In genomic region chr7:27243340-27244163, GRCh38 we compare ENCODE assay signal across 13 cellular contexts. TPM values are rescaled to one million over a fixed set of nuclear protein-coding genes. Genes with fewer than 3 reads are reported as not detected.
DNase-seq lines count a peak whose midpoint lies in the region; ATAC-seq and TF ChIP-seq lines count a peak whose summit lies in the region.
"Had no signal": no experiment of that assay in that cellular context is flagged by ENCODE, and none has a peak within 500 bp of the region (broad histone marks: within the 10 kb centered on the region; RNA-seq: fewer than 3 reads in every experiment).

No MANE protein-coding gene starts in this region.

- peak overlapping the region; percentile 61 for H3K4me3 Mint-ChIP-seq in GM23338
- peak overlapping the region; percentile 75 for H3K4me3 Mint-ChIP-seq in endodermal cell

- 1 to 3% methylated on average over 28 to 43 of the region's 43 CpGs for WGBS in endodermal cell (ENCODE audit: insufficient coverage in 1 of 2, insufficient read length in 1 of 2), 2 experiments
- 32% methylated on average over 40 of the region's 43 CpGs for whole genome bisulfite sequencing in prostate gland
- no CpG with 5 or more reads among the region's 43 CpGs for WGBS in gastroesophageal sphincter (ENCODE audit: low coverage in 1 of 2), 2 donors
- WGBS in tibial nerve, 2 donors, result 6 to 7% methylated on average over 28 to 29 of the region's 43 CpGs

- no peaks in the 10 kb centered on the region for H3K79me2 ChIP-seq in GM23338 (replicated peaks; ENCODE audit: insufficient read depth)

- H3K4me1 Mint-ChIP-seq in GM23338 (peaks cover 51% of the 10 kb centered on the region), endodermal cell (peaks cover 50% of the 10 kb centered on the region)

- ATAC-seq in GM23338 (no peak), gastroesophageal sphincter (no peak), GM18873 (IDR thresholded peaks at IDR 0.05; ENCODE audit: low FRiP score, unreplicated experiment) (no peak)

- TF ChIP-seq POLR2A in prostate gland (IDR thresholded peaks at IDR 0.05) (no peak), gastroesophageal sphincter (IDR thresholded peaks at IDR 0.05) (no peak), tibial nerve (IDR thresholded peaks at IDR 0.05) (no peak)

- no peak for TF ChIP-seq EP300 in gastroesophageal sphincter (IDR thresholded peaks at IDR 0.05)
- TF ChIP-seq EP300 in tibial nerve (IDR thresholded peaks at IDR 0.05), result no peak

- no peaks in the 10 kb centered on the region for H3K36me3 ChIP-seq in GM23338 (ENCODE audit: insufficient read depth)
- H3K36me3 ChIP-seq in endodermal cell (ENCODE audit: control insufficient read depth, insufficient read depth, low read length), result no peaks in the 10 kb centered on the region
- H3K36me3 ChIP-seq in prostate gland, result no peaks in the 10 kb centered on the region
- no peaks in the 10 kb centered on the region for H3K36me3 ChIP-seq in gastroesophageal sphincter
- H3K36me3 ChIP-seq in tibial nerve, result no peaks in the 10 kb centered on the region
- H3K36me3 ChIP-seq: thoracic aorta had no signal

- peaks cover 48% of the 10 kb centered on the region for H3F3A ChIP-seq in GM23338 (replicated peaks; ENCODE audit: low read depth)

- H3K9me2 ChIP-seq in GM23338 (ENCODE audit: insufficient read depth), result no peaks in the 10 kb centered on the region

- no peaks in the 10 kb centered on the region for H3K36me3 Mint-ChIP-seq in GM23338 (ENCODE audit: low read depth)
- H3K36me3 Mint-ChIP-seq in endodermal cell (ENCODE audit: low read depth), result peaks cover 13% of the 10 kb centered on the region

- peaks cover 100% of the 10 kb centered on the region for H3K27me3 ChIP-seq in GM23338 (ENCODE audit: insufficient read depth)
- peaks cover 100% of the 10 kb centered on the region for H3K27me3 ChIP-seq in endodermal cell (ENCODE audit: control insufficient read depth, insufficient read depth, low read length, poor library complexity, severe bottlenecking)
- no peaks in the 10 kb centered on the region for H3K27me3 ChIP-seq in prostate gland (replicated peaks; ENCODE audit: insufficient read depth)
- peaks cover 100% of the 10 kb centered on the region for H3K27me3 ChIP-seq in gastroesophageal sphincter
- peaks cover 2 to 100% of the 10 kb centered on the region in 2 donors for H3K27me3 ChIP-seq in tibial nerve

- TF ChIP-seq CTCF in GM23338 (conservative IDR thresholded peaks at IDR 0.05; ENCODE audit: low read depth in 2 of 2) (no peak), endodermal cell (conservative IDR thresholded peaks at IDR 0.05) (no peak), prostate gland (IDR thresholded peaks at IDR 0.05) (no peak), gastroesophageal sphincter (IDR thresholded peaks at IDR 0.05) (no peak), tibial nerve (IDR thresholded peaks at IDR 0.05) (no peak)

- peaks cover 36% of the 10 kb centered on the region for H4K20me1 ChIP-seq in GM23338 (replicated peaks; ENCODE audit: insufficient read depth)

- peaks cover 61% of the 10 kb centered on the region for H3K4me1 ChIP-seq in GM23338 (ENCODE audit: insufficient read depth)
- peaks cover 9% of the 10 kb centered on the region for H3K4me1 ChIP-seq in endodermal cell (ENCODE audit: control insufficient read depth, insufficient read depth, low read length)
- H3K4me1 ChIP-seq in prostate gland (replicated peaks), result peaks cover 3% of the 10 kb centered on the region
- peaks cover 0 to 59% (median 34%) of the 10 kb centered on the region in 3 donors for H3K4me1 ChIP-seq in gastroesophageal sphincter
- peaks cover 0 to 60% (median 25%) of the 10 kb centered on the region in 4 donors for H3K4me1 ChIP-seq in tibial nerve

- H3K4me2 ChIP-seq in GM23338, result peak overlapping the region; percentile 75
- H3K4me2 ChIP-seq: KMS-11 had no signal

- H3K4me3 ChIP-seq in GM23338 (peak overlapping the region; percentile 43), endodermal cell (ENCODE audit: low read length) (peak overlapping the region; percentile 74), prostate gland (peak overlapping the region; percentile 38 to 55), gastroesophageal sphincter (peak overlapping the region in 1 of 2 donors; percentile 27), tibial nerve (peak overlapping the region in 1 of 4 donors; percentile 21)

- DNase-seq in DMS53 (lab: John Stamatoyannopoulos, UW) (peak; percentile 58), DMS53 treated with DMSO at 0.1 percent for 48 hours (lab: John Stamatoyannopoulos, UW; ENCODE audit: unreplicated experiment) (no peak), GM23338 (ENCODE audit: low spot score) (peak; percentile 71), endodermal cell (peak; percentile 81), prostate gland (ENCODE audit: low spot score) (no peak), tibial nerve (ENCODE audit: low spot score in 2 of 2) (no peak)
- DNase-seq: activated CD4-positive, CD25-positive, alpha-beta regulatory T cell treated with anti-CD3 and anti-CD28 coated beads, Interleukin-2, amount 50 U/mL, for 72 hours; NCI-H2029 treated with DMSO at 0.1 percent for 48 hours had no signal

- H3K27ac Mint-ChIP-seq in GM23338 (no peak overlapping the region), endodermal cell (no peak overlapping the region)

- H3K27me3 Mint-ChIP-seq in GM23338 (ENCODE audit: insufficient read depth, low read depth, poor library complexity), result peaks cover 97% of the 10 kb centered on the region
- peaks cover 96% of the 10 kb centered on the region for H3K27me3 Mint-ChIP-seq in endodermal cell (ENCODE audit: insufficient read depth)

- intact Hi-C loops in prostate gland (cut with DNase I), result no loop called here

- no peak overlapping the region for H2AFZ ChIP-seq in GM23338

- H3K27ac ChIP-seq in GM23338 (ENCODE audit: low read depth) (no peak overlapping the region), endodermal cell (ENCODE audit: low read depth, low read length) (no peak overlapping the region), prostate gland (peak overlapping the region; percentile 50 to 61), gastroesophageal sphincter (no peak overlapping the region), tibial nerve (no peak overlapping the region)
- H3K27ac ChIP-seq: KMS-11, thoracic aorta had no signal

- no peaks in the 10 kb centered on the region for H3K9me3 ChIP-seq in endodermal cell (ENCODE audit: control insufficient read depth, low read length)
- no peaks in the 10 kb centered on the region for H3K9me3 ChIP-seq in prostate gland
- no peaks in the 10 kb centered on the region for H3K9me3 ChIP-seq in gastroesophageal sphincter
- no peaks in the 10 kb centered on the region for H3K9me3 ChIP-seq in tibial nerve
- H3K9me3 ChIP-seq: thoracic aorta had no signal

- H3K9me3 Mint-ChIP-seq in GM23338 (no peaks in the 10 kb centered on the region), endodermal cell (no peaks in the 10 kb centered on the region)

- no peak overlapping the region for H3K9ac ChIP-seq in endodermal cell (ENCODE audit: extremely low read depth, low read length, poor library complexity, severe bottlenecking)
- H3K9ac ChIP-seq: KMS-11 had no signal

TF ChIP-seq in GM23338, 12 proteins besides CTCF, POLR2A, EP300 and RAD21:
- TF ChIP-seq EZH2phosphoT487 (IDR thresholded peaks at IDR 0.05; ENCODE audit: unreplicated experiment) (peak; percentile 77), EZH2 (IDR thresholded peaks at IDR 0.05; ENCODE audit: low read depth, unreplicated experiment) (peak; percentile 91), JUNB (IDR thresholded peaks at IDR 0.05; ENCODE audit: unreplicated experiment) (no peak)

RNA-seq across cellular contexts. Expression of gene EVX1, which starts 0.9 kb away (rescaled TPM):
- not detected in 2 replicates for total RNA-seq in GM23338 (2014; rRNA removed; shearing (Covaris generic))
- not detected in 2 replicates for polyA plus RNA-seq in GM23338 (2016; fragmentation: Nextera tagmentation; extraction: Ambion mirVana)
- total RNA-seq in endodermal cell (10 to 100 TPM in 1 of 2 donors, 1 to 10 TPM in 1; 4.9 to 10.7 TPM), prostate gland (1 to 10 TPM; 5.1 to 5.9 TPM), gastroesophageal sphincter (not detected), tibial nerve (not detected)
- polyA plus RNA-seq in endodermal cell (2013, experiment 1 of 2), result 1.7 TPM
- 1.3 TPM for polyA plus RNA-seq in endodermal cell (2013, experiment 2 of 2)
- total RNA-seq: G401, thoracic aorta had no signal

RNA-seq across cellular contexts. Expression of gene HOXA13, which starts 43.7 kb away (rescaled TPM):
- not detected in 2 replicates for total RNA-seq in GM23338 (2014; rRNA removed; shearing (Covaris generic))
- not detected in 2 replicates for polyA plus RNA-seq in GM23338 (2016; fragmentation: Nextera tagmentation; extraction: Ambion mirVana)
- not detected for total RNA-seq in endodermal cell
- polyA plus RNA-seq in endodermal cell (2013, experiment 1 of 2), result 0.53 TPM
- polyA plus RNA-seq in endodermal cell (2013, experiment 2 of 2), result 0.29 TPM
- total RNA-seq in prostate gland, result 10 to 100 TPM; 19.1 to 50.4 TPM
- under 1 TPM in 1 of 4 donors, not detected in 3; 0.12 TPM for total RNA-seq in gastroesophageal sphincter
- 1 to 10 TPM in 1 of 4 donors, under 1 TPM in 3; 0.63 to 1.5 (median 0.72) TPM for total RNA-seq in tibial nerve
- total RNA-seq: G401 had no signal

RNA-seq across cellular contexts. Expression of gene HOXA11, which starts 58.5 kb away (rescaled TPM):
- total RNA-seq in GM23338 (2014; rRNA removed; shearing (Covaris generic)), result not detected in 2 replicates
- not detected in 2 replicates for polyA plus RNA-seq in GM23338 (2016; fragmentation: Nextera tagmentation; extraction: Ambion mirVana)
- total RNA-seq in endodermal cell (not detected), prostate gland (1 to 10 TPM; 8.5 to 9.8 TPM), gastroesophageal sphincter (under 1 TPM in 1 of 4 donors, not detected in 3; 0.12 TPM), tibial nerve (10 to 100 TPM in 2 of 4 donors, 1 to 10 TPM in 2; 5.0 to 13.2 (median 9.5) TPM)
- 1.8 TPM for polyA plus RNA-seq in endodermal cell (2013, experiment 1 of 2)
- polyA plus RNA-seq in endodermal cell (2013, experiment 2 of 2), result 1.4 TPM

Comparison
In these comparisons a context has a peak if more than half of its experiments do, and no peak if none do; other contexts are left out.
1. DNase-seq: peak in DMS53 (single experiment), GM23338 (single experiment) and endodermal cell (single experiment); none in DMS53 treated with DMSO at 0.1 percent for 48 hours (single experiment), prostate gland (single experiment) and tibial nerve (0 of 2).
2. H3K27ac ChIP-seq: peak in prostate gland (2 of 2); none in GM23338 (single experiment), endodermal cell (single experiment), gastroesophageal sphincter (0 of 4) and tibial nerve (0 of 4).
3. RNA of gene HOXA13, which starts 43.7 kb away (total RNA-seq): 19.1 to 50.4 TPM in prostate gland; 0.63 to 1.5 TPM in tibial nerve, not detected in GM23338, not detected in endodermal cell and 0.12 TPM in gastroesophageal sphincter; every median in the first group is over 4 times any median in the second.